In the genomic region with DNA sequence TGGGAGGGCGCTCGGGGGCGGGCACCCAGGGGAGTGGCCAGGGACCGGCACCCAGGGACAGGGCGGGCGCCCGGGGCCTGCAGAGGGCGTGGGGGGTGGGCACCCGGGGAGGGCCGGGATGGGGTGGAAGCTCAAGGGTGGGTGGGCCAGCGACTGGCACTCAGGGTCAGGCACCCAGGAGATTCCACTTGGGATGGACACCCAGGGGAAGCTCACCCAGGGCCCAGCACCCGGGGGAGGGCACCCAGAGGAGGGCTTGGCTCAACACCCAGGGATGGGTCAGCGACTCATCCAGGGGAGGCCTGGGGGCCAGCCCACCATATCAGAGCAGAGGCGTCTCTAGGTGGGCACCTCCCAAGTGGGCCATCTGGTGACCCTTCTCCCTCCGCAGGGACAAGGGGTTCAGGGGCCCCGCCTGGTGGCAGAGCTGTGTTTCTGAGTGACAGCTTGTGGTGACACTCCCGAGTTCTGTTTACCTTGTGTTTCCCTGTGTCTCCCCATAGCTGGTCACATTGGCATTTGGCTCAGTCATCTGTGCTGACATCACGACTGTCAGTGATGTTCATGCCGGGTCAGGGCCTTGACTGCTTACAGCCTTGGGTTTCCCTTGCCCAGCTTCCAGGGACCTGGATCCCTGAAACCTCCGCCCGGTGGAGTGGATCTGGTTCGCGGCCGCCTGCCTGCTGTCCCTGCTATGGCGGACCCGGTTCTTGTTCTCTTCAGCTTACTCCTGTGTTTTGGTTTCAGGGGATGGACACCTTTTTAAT, we compare ENCODE assay signal across 8 cellular contexts. TPM values are rescaled to one million over a fixed set of nuclear protein-coding genes. Genes with fewer than 3 reads are reported as not detected.
DNase-seq lines count a peak whose midpoint lies in the region; FAIRE-seq and TF ChIP-seq lines count a peak whose summit lies in the region.

No MANE protein-coding gene starts in this region.

- TF ChIP-seq POLR2A in breast epithelium (IDR thresholded peaks at IDR 0.05), result peak; percentile 5

- H3K27me3 ChIP-seq in breast epithelium, result no peaks in the 10 kb centered on the region
- H3K27me3 ChIP-seq in small intestine (ENCODE audit: control insufficient read depth in 2 of 2, insufficient read depth in 2 of 2, low read length in 2 of 2), result no peaks in the 10 kb centered on the region

- intact Hi-C loops in breast epithelium (cut with DNase I; ENCODE audit: low total_unique reads), result no loop called here

- TF ChIP-seq CTCF in GM12872 (IDR thresholded peaks at IDR 0.05; ENCODE audit: insufficient read depth, low read depth, low read length) (peak; percentile 63), breast epithelium (IDR thresholded peaks at IDR 0.05) (peak; percentile 42 to 55 (median 53))

- H3K9me3 ChIP-seq in KOPT-K1 (ENCODE audit: insufficient read depth, low read length, poor library complexity, severe bottlenecking) (no peaks in the 10 kb centered on the region), breast epithelium (no peaks in the 10 kb centered on the region), small intestine (ENCODE audit: control insufficient read depth, low read depth) (no peaks in the 10 kb centered on the region)

- WGBS in small intestine, 3 donors, result 15 to 17% (median 15%) methylated on average over 15 to 26 of the region's 26 CpGs

- H3K27ac ChIP-seq in KOPT-K1 (ENCODE audit: low read depth, low read length, poor library complexity, severe bottlenecking), result peak overlapping the region; percentile 99
- H3K27ac ChIP-seq in breast epithelium, result peak overlapping the region; percentile 99 to 100
- peak overlapping the region; percentile 92 to 98 for H3K27ac ChIP-seq in small intestine (ENCODE audit: low read depth in 1 of 2, low read length in 1 of 2)

- DNase-seq in H4 (ENCODE audit: low spot score) (peak; percentile 81), T-helper 1 cell (peak in 4 of 5 donors; percentile 54 to 62 (median 56)), breast epithelium (ENCODE audit: low spot score in 2 of 2) (peak; percentile 83 to 93), iPS-NIHi11 (ENCODE audit: low spot score) (peak; percentile 61), small intestine (peak; percentile 78), occipital lobe (lab: John Stamatoyannopoulos, UW) (no peak)

- H3K36me3 ChIP-seq in KOPT-K1 (ENCODE audit: insufficient read depth, low read length) (no peaks in the 10 kb centered on the region; the same call in 1 of the 2 replicates), breast epithelium (no peaks in the 10 kb centered on the region), small intestine (ENCODE audit: control insufficient read depth in 2 of 2, insufficient read depth in 2 of 2, low read length in 2 of 2) (no peaks in the 10 kb centered on the region)

- no peak for FAIRE-seq in small intestine (lab: Jason Lieb, UNC)

- peak overlapping the region; percentile 65 to 87 (median 73) for H3K4me3 ChIP-seq in breast epithelium
- peak overlapping the region; percentile 43 to 79 for H3K4me3 ChIP-seq in small intestine (ENCODE audit: low read depth in 1 of 2, low read length in 2 of 2)

- peaks cover 5 to 6% of the 10 kb centered on the region in 2 donors for H3K4me1 ChIP-seq in breast epithelium
- H3K4me1 ChIP-seq in small intestine (ENCODE audit: control insufficient read depth in 2 of 2, insufficient read depth in 1 of 2, low read depth in 1 of 2, low read length in 1 of 2), result peaks cover 2 to 3% of the 10 kb centered on the region in 2 donors

RNA-seq across cellular contexts. Expression of a gene that starts 0.7 kb away (rescaled TPM):
- 0.74 and 1.8 TPM in 2 replicates for total RNA-seq in H4 (2014; rRNA removed; shearing (Covaris generic))
- 1 to 10 TPM; 3.4 to 4.1 (median 3.9) TPM for total RNA-seq in breast epithelium
- polyA plus RNA-seq in small intestine, result 1 to 10 TPM; 2.0 to 7.1 (median 4.9) TPM
- 4.2 TPM for total RNA-seq in occipital lobe

RNA-seq across cellular contexts. Expression of a gene that starts 16.6 kb away (rescaled TPM):
- total RNA-seq in H4 (2014; rRNA removed; shearing (Covaris generic)), result 0.06 TPM in 1 of 2 replicates, not detected in the other
- total RNA-seq in breast epithelium (1 to 10 TPM; 1.3 TPM), occipital lobe (1.1 TPM)
- polyA plus RNA-seq in small intestine, result 1 to 10 TPM in 1 of 3 donors, under 1 TPM in 1, not detected in 1; 0.27 to 1.4 TPM

RNA-seq across cellular contexts. Expression of a gene that starts 26.3 kb away (rescaled TPM):
- 185 and 196 TPM in 2 replicates for total RNA-seq in H4 (2014; rRNA removed; shearing (Covaris generic))
- 100 to 1,000 TPM; 218 to 413 (median 333) TPM for total RNA-seq in breast epithelium
- polyA plus RNA-seq in small intestine, result 100 to 1,000 TPM; 401 to 595 (median 519) TPM
- total RNA-seq in occipital lobe, result 91.6 TPM

RNA-seq across cellular contexts. Expression of a gene that starts 41.5 kb away (rescaled TPM):
- total RNA-seq in H4 (2014; rRNA removed; shearing (Covaris generic)), result 1.1 and 2.4 TPM in 2 replicates
- total RNA-seq in breast epithelium, result 10 to 100 TPM in 2 of 3 donors, 1 to 10 TPM in 1; 3.0 to 40.0 (median 27.9) TPM
- 1 to 10 TPM; 3.6 to 5.9 (median 5.4) TPM for polyA plus RNA-seq in small intestine
- 42.4 TPM for total RNA-seq in occipital lobe

RNA-seq across cellular contexts. Expression of a gene that starts 57.3 kb away (rescaled TPM):
- total RNA-seq in H4 (2014; rRNA removed; shearing (Covaris generic)), result 85.3 and 97.7 TPM in 2 replicates
- total RNA-seq in breast epithelium, result 100 to 1,000 TPM in 2 of 3 donors, 10 to 100 TPM in 1; 76.4 to 108 (median 102) TPM
- polyA plus RNA-seq in small intestine, result 100 to 1,000 TPM in 2 of 3 donors, 10 to 100 TPM in 1; 87.3 to 148 (median 106) TPM
- total RNA-seq in occipital lobe, result 24.8 TPM
